ENCODE assay signal across 1 cellular context in the genomic region with DNA sequence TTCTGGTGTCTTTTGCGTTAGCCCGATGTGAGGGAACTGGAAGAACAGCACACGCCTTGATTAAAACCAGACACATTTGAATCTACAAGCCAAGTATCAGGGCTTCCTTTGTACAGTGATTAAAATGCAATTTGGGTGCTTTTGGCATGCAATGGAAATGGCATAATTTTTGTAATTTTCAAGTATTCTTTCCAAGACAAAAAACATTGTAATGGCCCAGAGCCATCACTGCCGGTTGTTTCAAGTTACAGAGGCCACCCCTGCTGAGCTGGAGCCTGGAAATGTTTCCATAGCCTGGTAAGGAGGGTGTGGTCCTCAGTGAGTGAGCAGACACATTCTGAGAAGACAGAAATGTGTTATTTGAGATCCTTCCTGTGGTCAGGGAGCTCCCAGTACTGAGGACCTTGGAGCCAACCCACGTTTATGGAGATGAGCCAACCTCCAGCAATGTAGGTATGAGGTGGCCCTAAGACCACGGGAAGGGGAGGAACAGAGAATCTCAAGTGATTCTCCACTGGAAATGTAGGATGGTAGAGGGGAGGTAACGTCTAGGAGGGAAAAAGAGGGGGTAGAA.
A peak's percentile ranks its signal among the peaks of the same experiment; 100 is the strongest.
TF ChIP-seq lines count a peak whose summit lies in the region.

No MANE protein-coding gene starts in this region.

TF ChIP-seq in HEK293, 187 proteins besides CTCF, POLR2A, EP300 and RAD21 (continued from another document):
- TF ChIP-seq, protein P1, sequence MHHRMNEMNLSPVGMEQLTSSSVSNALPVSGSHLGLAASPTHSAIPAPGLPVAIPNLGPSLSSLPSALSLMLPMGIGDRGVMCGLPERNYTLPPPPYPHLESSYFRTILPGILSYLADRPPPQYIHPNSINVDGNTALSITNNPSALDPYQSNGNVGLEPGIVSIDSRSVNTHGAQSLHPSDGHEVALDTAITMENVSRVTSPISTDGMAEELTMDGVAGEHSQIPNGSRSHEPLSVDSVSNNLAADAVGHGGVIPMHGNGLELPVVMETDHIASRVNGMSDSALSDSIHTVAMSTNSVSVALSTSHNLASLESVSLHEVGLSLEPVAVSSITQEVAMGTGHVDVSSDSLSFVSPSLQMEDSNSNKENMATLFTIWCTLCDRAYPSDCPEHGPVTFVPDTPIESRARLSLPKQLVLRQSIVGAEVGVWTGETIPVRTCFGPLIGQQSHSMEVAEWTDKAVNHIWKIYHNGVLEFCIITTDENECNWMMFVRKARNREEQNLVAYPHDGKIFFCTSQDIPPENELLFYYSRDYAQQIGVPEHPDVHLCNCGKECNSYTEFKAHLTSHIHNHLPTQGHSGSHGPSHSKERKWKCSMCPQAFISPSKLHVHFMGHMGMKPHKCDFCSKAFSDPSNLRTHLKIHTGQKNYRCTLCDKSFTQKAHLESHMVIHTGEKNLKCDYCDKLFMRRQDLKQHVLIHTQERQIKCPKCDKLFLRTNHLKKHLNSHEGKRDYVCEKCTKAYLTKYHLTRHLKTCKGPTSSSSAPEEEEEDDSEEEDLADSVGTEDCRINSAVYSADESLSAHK (tag by site-specific recombination; IDR thresholded peaks at IDR 0.05): peak; percentile 60; the same call in 1 of the 2 replicates
- TF ChIP-seq ZNF341 (tag by site-specific recombination; IDR thresholded peaks at IDR 0.05; ENCODE audit: low read depth) (0 out of 2 replicates have a peak, but pooled peaks have one; percentile 4), GLIS1 (tag by site-specific recombination; IDR thresholded peaks at IDR 0.05) (peak; percentile 83), ZNF366 (tag by site-specific recombination; conservative IDR thresholded peaks at IDR 0.05) (peak; percentile 86), KLF9 (tag by site-specific recombination; IDR thresholded peaks at IDR 0.05; ENCODE audit: low read depth) (peak; percentile 88), ZNF24 (tag by site-specific recombination; IDR thresholded peaks at IDR 0.05) (0 out of 2 replicates have a peak, but pooled peaks have one; percentile 29), ZNF140 (tag by site-specific recombination; IDR thresholded peaks at IDR 0.05) (no peak), ZNF585B (tag by site-specific recombination; IDR thresholded peaks at IDR 0.05) (no peak), ZNF112 (tag by site-specific recombination; IDR thresholded peaks at IDR 0.05) (no peak), ZFP69B (tag by site-specific recombination; IDR thresholded peaks at IDR 0.05) (no peak), WT1 (tag by site-specific recombination; IDR thresholded peaks at IDR 0.05) (peak; percentile 75), ZBTB1 (tag by site-specific recombination; IDR thresholded peaks at IDR 0.05) (no peak), ZNF623 (tag by site-specific recombination; IDR thresholded peaks at IDR 0.05) (no peak), HIC1 (tag by site-specific recombination; IDR thresholded peaks at IDR 0.05) (peak; percentile 33; the same call in 1 of the 2 replicates), GLI4 (tag by site-specific recombination; IDR thresholded peaks at IDR 0.05) (no peak), ZFHX2 (tag by site-specific recombination; conservative IDR thresholded peaks at IDR 0.05) (peak; percentile 63), ZNF843 (tag by site-specific recombination; IDR thresholded peaks at IDR 0.05) (0 out of 2 replicates have a peak, but pooled peaks have one; percentile 40), SP2 (tag by site-specific recombination; IDR thresholded peaks at IDR 0.05) (peak; percentile 28; the same call in 1 of the 2 replicates), ZNF248 (tag by site-specific recombination; IDR thresholded peaks at IDR 0.05) (no peak), SALL2 (tag by site-specific recombination; IDR thresholded peaks at IDR 0.05; ENCODE audit: borderline replicate concordance) (no peak), GLIS2 (tag by site-specific recombination; IDR thresholded peaks at IDR 0.05) (no peak), SP7 (tag by site-specific recombination; IDR thresholded peaks at IDR 0.05) (peak; percentile 78), ZNF16 (tag by site-specific recombination; IDR thresholded peaks at IDR 0.05; ENCODE audit: low read depth) (no peak), ZNF561 (tag by site-specific recombination; IDR thresholded peaks at IDR 0.05; ENCODE audit: borderline replicate concordance) (peak; percentile 67; the same call in 1 of the 2 replicates), ZNF202 (tag by site-specific recombination; IDR thresholded peaks at IDR 0.05; ENCODE audit: borderline replicate concordance) (no peak), ZBTB20 (tag by site-specific recombination; IDR thresholded peaks at IDR 0.05) (no peak), ZNF132 (tag by site-specific recombination; IDR thresholded peaks at IDR 0.05; ENCODE audit: borderline replicate concordance) (no peak), ZBTB48 (tag by site-specific recombination; IDR thresholded peaks at IDR 0.05) (no peak), ZNF624 (tag by site-specific recombination; IDR thresholded peaks at IDR 0.05) (no peak), ZNF610 (tag by site-specific recombination; IDR thresholded peaks at IDR 0.05; ENCODE audit: borderline replicate concordance) (peak; percentile 71; the same call in 1 of the 2 replicates)
- TF ChIP-seq, protein P2, sequence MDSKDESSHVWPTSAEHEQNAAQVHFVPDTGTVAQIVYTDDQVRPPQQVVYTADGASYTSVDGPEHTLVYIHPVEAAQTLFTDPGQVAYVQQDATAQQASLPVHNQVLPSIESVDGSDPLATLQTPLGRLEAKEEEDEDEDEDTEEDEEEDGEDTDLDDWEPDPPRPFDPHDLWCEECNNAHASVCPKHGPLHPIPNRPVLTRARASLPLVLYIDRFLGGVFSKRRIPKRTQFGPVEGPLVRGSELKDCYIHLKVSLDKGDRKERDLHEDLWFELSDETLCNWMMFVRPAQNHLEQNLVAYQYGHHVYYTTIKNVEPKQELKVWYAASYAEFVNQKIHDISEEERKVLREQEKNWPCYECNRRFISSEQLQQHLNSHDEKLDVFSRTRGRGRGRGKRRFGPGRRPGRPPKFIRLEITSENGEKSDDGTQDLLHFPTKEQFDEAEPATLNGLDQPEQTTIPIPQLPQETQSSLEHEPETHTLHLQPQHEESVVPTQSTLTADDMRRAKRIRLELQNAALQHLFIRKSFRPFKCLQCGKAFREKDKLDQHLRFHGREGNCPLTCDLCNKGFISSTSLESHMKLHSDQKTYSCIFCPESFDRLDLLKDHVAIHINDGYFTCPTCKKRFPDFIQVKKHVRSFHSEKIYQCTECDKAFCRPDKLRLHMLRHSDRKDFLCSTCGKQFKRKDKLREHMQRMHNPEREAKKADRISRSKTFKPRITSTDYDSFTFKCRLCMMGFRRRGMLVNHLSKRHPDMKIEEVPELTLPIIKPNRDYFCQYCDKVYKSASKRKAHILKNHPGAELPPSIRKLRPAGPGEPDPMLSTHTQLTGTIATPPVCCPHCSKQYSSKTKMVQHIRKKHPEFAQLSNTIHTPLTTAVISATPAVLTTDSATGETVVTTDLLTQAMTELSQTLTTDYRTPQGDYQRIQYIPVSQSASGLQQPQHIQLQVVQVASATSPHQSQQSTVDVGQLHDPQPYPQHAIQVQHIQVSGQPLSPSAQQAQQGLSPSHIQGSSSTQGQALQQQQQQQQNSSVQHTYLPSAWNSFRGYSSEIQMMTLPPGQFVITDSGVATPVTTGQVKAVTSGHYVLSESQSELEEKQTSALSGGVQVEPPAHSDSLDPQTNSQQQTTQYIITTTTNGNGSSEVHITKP (tag by site-specific recombination; IDR thresholded peaks at IDR 0.05): peak; percentile 84
- TF ChIP-seq, protein P3, sequence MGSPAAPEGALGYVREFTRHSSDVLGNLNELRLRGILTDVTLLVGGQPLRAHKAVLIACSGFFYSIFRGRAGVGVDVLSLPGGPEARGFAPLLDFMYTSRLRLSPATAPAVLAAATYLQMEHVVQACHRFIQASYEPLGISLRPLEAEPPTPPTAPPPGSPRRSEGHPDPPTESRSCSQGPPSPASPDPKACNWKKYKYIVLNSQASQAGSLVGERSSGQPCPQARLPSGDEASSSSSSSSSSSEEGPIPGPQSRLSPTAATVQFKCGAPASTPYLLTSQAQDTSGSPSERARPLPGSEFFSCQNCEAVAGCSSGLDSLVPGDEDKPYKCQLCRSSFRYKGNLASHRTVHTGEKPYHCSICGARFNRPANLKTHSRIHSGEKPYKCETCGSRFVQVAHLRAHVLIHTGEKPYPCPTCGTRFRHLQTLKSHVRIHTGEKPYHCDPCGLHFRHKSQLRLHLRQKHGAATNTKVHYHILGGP (tag by site-specific recombination; IDR thresholded peaks at IDR 0.05): no peak
- TF ChIP-seq, protein P4, sequence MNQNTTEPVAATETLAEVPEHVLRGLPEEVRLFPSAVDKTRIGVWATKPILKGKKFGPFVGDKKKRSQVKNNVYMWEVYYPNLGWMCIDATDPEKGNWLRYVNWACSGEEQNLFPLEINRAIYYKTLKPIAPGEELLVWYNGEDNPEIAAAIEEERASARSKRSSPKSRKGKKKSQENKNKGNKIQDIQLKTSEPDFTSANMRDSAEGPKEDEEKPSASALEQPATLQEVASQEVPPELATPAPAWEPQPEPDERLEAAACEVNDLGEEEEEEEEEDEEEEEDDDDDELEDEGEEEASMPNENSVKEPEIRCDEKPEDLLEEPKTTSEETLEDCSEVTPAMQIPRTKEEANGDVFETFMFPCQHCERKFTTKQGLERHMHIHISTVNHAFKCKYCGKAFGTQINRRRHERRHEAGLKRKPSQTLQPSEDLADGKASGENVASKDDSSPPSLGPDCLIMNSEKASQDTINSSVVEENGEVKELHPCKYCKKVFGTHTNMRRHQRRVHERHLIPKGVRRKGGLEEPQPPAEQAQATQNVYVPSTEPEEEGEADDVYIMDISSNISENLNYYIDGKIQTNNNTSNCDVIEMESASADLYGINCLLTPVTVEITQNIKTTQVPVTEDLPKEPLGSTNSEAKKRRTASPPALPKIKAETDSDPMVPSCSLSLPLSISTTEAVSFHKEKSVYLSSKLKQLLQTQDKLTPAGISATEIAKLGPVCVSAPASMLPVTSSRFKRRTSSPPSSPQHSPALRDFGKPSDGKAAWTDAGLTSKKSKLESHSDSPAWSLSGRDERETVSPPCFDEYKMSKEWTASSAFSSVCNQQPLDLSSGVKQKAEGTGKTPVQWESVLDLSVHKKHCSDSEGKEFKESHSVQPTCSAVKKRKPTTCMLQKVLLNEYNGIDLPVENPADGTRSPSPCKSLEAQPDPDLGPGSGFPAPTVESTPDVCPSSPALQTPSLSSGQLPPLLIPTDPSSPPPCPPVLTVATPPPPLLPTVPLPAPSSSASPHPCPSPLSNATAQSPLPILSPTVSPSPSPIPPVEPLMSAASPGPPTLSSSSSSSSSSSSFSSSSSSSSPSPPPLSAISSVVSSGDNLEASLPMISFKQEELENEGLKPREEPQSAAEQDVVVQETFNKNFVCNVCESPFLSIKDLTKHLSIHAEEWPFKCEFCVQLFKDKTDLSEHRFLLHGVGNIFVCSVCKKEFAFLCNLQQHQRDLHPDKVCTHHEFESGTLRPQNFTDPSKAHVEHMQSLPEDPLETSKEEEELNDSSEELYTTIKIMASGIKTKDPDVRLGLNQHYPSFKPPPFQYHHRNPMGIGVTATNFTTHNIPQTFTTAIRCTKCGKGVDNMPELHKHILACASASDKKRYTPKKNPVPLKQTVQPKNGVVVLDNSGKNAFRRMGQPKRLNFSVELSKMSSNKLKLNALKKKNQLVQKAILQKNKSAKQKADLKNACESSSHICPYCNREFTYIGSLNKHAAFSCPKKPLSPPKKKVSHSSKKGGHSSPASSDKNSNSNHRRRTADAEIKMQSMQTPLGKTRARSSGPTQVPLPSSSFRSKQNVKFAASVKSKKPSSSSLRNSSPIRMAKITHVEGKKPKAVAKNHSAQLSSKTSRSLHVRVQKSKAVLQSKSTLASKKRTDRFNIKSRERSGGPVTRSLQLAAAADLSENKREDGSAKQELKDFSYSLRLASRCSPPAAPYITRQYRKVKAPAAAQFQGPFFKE (tag by site-specific recombination; IDR thresholded peaks at IDR 0.05; ENCODE audit: borderline replicate concordance): no peak
- TF ChIP-seq, protein P5, sequence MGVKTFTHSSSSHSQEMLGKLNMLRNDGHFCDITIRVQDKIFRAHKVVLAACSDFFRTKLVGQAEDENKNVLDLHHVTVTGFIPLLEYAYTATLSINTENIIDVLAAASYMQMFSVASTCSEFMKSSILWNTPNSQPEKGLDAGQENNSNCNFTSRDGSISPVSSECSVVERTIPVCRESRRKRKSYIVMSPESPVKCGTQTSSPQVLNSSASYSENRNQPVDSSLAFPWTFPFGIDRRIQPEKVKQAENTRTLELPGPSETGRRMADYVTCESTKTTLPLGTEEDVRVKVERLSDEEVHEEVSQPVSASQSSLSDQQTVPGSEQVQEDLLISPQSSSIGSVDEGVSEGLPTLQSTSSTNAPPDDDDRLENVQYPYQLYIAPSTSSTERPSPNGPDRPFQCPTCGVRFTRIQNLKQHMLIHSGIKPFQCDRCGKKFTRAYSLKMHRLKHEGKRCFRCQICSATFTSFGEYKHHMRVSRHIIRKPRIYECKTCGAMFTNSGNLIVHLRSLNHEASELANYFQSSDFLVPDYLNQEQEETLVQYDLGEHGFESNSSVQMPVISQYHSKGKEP (tag by site-specific recombination; IDR thresholded peaks at IDR 0.05): peak; percentile 52; the same call in 1 of the 2 replicates
- TF ChIP-seq, protein P6, sequence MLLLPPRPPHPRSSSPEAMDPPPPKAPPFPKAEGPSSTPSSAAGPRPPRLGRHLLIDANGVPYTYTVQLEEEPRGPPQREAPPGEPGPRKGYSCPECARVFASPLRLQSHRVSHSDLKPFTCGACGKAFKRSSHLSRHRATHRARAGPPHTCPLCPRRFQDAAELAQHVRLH (tag by site-specific recombination; IDR thresholded peaks at IDR 0.05): 0 out of 2 replicates have a peak, but pooled peaks have one; percentile 31
